ENCODE assay signal across 1 cellular context in the genomic region with DNA sequence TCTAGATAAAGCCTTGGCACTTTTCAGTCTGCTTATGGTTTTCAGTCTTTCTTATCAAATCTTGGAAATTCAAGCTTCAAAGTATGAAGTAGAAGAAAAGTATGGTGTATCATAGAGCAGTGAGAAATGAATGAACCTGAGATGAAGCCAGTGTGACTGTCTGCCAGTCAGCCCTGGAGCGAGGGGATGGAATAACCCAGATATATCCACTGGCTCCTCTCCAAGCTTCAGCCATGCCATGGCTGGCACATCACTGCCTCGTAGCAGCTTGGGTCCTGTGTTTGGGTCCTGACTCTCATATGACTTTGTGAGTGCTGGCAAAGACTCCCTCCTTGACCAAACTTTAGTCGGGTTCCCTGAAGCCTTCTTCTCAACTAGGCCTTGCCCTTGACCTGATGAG.
A peak's percentile ranks its signal among the peaks of the same experiment; 100 is the strongest.
TF ChIP-seq lines count a peak whose summit lies in the region.

No MANE protein-coding gene starts in this region.

TF ChIP-seq in K562, 482 proteins besides CTCF, POLR2A, EP300 and RAD21 (continued from another document):
- TF ChIP-seq, protein P1, sequence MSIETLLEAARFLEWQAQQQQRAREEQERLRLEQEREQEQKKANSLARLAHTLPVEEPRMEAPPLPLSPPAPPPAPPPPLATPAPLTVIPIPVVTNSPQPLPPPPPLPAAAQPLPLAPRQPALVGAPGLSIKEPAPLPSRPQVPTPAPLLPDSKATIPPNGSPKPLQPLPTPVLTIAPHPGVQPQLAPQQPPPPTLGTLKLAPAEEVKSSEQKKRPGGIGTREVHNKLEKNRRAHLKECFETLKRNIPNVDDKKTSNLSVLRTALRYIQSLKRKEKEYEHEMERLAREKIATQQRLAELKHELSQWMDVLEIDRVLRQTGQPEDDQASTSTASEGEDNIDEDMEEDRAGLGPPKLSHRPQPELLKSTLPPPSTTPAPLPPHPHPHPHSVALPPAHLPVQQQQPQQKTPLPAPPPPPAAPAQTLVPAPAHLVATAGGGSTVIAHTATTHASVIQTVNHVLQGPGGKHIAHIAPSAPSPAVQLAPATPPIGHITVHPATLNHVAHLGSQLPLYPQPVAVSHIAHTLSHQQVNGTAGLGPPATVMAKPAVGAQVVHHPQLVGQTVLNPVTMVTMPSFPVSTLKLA (conservative IDR thresholded peaks at IDR 0.05) = 0 out of 4 replicates have a peak, but pooled peaks of 1 of the 2 experiments have one; percentile 11
- TF ChIP-seq ZZZ3 (IDR thresholded peaks at IDR 0.05) (no peak), NR1H2 (CRISPR knock-in tag; IDR thresholded peaks at IDR 0.05) (no peak), BRCA1 (IDR thresholded peaks at IDR 0.05) (no peak), BRCA1 (CRISPR knock-in tag; IDR thresholded peaks at IDR 0.05) (no peak), STAT5A (IDR thresholded peaks at IDR 0.05; ENCODE audit: borderline replicate concordance, low read length) (no peak), GTF2E2 (tag; IDR thresholded peaks at IDR 0.05) (no peak), POLR3G (IDR thresholded peaks at IDR 0.05; ENCODE audit: extremely low read depth, insufficient read length, insufficient replicate concordance) (no peak), NR3C1 (CRISPR knock-in tag; IDR thresholded peaks at IDR 0.05) (no peak), NR2C1 (IDR thresholded peaks at IDR 0.05) (no peak), NR2C1 (tag; IDR thresholded peaks at IDR 0.05) (0 out of 2 replicates have a peak, but pooled peaks have one; percentile 4), FOXJ2 (tag; IDR thresholded peaks at IDR 0.05) (0 out of 2 replicates have a peak, but pooled peaks have one; percentile 27), HDGF (IDR thresholded peaks at IDR 0.05) (no peak)
- TF ChIP-seq, protein P2, sequence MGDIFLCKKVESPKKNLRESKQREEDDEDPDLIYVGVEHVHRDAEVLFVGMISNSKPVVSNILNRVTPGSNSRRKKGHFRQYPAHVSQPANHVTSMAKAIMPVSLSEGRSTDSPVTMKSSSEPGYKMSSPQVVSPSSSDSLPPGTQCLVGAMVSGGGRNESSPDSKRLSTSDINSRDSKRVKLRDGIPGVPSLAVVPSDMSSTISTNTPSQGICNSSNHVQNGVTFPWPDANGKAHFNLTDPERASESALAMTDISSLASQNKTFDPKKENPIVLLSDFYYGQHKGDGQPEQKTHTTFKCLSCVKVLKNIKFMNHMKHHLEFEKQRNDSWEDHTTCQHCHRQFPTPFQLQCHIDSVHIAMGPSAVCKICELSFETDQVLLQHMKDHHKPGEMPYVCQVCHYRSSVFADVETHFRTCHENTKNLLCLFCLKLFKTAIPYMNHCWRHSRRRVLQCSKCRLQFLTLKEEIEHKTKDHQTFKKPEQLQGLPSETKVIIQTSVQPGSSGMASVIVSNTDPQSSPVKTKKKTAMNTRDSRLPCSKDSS (IDR thresholded peaks at IDR 0.05; ENCODE audit: low read depth, partially characterized antibody) = no peak
- TF ChIP-seq, protein P3, sequence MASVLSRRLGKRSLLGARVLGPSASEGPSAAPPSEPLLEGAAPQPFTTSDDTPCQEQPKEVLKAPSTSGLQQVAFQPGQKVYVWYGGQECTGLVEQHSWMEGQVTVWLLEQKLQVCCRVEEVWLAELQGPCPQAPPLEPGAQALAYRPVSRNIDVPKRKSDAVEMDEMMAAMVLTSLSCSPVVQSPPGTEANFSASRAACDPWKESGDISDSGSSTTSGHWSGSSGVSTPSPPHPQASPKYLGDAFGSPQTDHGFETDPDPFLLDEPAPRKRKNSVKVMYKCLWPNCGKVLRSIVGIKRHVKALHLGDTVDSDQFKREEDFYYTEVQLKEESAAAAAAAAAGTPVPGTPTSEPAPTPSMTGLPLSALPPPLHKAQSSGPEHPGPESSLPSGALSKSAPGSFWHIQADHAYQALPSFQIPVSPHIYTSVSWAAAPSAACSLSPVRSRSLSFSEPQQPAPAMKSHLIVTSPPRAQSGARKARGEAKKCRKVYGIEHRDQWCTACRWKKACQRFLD (CRISPR knock-in tag; IDR thresholded peaks at IDR 0.05) = 0 out of 2 replicates have a peak, but pooled peaks have one; percentile 38
- TF ChIP-seq, protein P4, sequence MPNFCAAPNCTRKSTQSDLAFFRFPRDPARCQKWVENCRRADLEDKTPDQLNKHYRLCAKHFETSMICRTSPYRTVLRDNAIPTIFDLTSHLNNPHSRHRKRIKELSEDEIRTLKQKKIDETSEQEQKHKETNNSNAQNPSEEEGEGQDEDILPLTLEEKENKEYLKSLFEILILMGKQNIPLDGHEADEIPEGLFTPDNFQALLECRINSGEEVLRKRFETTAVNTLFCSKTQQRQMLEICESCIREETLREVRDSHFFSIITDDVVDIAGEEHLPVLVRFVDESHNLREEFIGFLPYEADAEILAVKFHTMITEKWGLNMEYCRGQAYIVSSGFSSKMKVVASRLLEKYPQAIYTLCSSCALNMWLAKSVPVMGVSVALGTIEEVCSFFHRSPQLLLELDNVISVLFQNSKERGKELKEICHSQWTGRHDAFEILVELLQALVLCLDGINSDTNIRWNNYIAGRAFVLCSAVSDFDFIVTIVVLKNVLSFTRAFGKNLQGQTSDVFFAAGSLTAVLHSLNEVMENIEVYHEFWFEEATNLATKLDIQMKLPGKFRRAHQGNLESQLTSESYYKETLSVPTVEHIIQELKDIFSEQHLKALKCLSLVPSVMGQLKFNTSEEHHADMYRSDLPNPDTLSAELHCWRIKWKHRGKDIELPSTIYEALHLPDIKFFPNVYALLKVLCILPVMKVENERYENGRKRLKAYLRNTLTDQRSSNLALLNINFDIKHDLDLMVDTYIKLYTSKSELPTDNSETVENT (CRISPR knock-in tag; IDR thresholded peaks at IDR 0.05) = no peak
- TF ChIP-seq, protein P5, sequence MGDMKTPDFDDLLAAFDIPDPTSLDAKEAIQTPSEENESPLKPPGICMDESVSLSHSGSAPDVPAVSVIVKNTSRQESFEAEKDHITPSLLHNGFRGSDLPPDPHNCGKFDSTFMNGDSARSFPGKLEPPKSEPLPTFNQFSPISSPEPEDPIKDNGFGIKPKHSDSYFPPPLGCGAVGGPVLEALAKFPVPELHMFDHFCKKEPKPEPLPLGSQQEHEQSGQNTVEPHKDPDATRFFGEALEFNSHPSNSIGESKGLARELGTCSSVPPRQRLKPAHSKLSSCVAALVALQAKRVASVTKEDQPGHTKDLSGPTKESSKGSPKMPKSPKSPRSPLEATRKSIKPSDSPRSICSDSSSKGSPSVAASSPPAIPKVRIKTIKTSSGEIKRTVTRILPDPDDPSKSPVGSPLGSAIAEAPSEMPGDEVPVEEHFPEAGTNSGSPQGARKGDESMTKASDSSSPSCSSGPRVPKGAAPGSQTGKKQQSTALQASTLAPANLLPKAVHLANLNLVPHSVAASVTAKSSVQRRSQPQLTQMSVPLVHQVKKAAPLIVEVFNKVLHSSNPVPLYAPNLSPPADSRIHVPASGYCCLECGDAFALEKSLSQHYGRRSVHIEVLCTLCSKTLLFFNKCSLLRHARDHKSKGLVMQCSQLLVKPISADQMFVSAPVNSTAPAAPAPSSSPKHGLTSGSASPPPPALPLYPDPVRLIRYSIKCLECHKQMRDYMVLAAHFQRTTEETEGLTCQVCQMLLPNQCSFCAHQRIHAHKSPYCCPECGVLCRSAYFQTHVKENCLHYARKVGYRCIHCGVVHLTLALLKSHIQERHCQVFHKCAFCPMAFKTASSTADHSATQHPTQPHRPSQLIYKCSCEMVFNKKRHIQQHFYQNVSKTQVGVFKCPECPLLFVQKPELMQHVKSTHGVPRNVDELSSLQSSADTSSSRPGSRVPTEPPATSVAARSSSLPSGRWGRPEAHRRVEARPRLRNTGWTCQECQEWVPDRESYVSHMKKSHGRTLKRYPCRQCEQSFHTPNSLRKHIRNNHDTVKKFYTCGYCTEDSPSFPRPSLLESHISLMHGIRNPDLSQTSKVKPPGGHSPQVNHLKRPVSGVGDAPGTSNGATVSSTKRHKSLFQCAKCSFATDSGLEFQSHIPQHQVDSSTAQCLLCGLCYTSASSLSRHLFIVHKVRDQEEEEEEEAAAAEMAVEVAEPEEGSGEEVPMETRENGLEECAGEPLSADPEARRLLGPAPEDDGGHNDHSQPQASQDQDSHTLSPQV (IDR thresholded peaks at IDR 0.05) = 0 out of 2 replicates have a peak, but pooled peaks have one; percentile 0
- TF ChIP-seq, protein P6, sequence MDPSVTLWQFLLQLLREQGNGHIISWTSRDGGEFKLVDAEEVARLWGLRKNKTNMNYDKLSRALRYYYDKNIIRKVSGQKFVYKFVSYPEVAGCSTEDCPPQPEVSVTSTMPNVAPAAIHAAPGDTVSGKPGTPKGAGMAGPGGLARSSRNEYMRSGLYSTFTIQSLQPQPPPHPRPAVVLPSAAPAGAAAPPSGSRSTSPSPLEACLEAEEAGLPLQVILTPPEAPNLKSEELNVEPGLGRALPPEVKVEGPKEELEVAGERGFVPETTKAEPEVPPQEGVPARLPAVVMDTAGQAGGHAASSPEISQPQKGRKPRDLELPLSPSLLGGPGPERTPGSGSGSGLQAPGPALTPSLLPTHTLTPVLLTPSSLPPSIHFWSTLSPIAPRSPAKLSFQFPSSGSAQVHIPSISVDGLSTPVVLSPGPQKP (CRISPR knock-in tag; IDR thresholded peaks at IDR 0.05) = no peak
